ENCODE assay signal across 12 cellular contexts in genomic region chr20:25256226-25256859, GRCh38. TPM values are rescaled to one million over a fixed set of nuclear protein-coding genes. Genes with fewer than 3 reads are reported as not detected.
DNase-seq lines count a peak whose midpoint lies in the region; ATAC-seq and TF ChIP-seq lines count a peak whose summit lies in the region.
"Had no signal": no experiment of that assay in that cellular context is flagged by ENCODE, and none has a peak within 500 bp of the region (broad histone marks: within the 10 kb centered on the region; RNA-seq: fewer than 3 reads in every experiment).

No MANE protein-coding gene starts in this region.

- H3K4me1 ChIP-seq in psoas muscle (peaks cover 26% of the 10 kb centered on the region), HAP-1 (peaks cover 12% of the 10 kb centered on the region)

- H3K27me3 Mint-ChIP-seq in Calu3 (ENCODE audit: unreplicated experiment) = no peaks in the 10 kb centered on the region
- H3K27me3 Mint-ChIP-seq in brain = no peaks in the 10 kb centered on the region
- H3K27me3 Mint-ChIP-seq: stimulated activated naive CD8-positive, alpha-beta T cell treated with anti-CD3 and anti-CD28 coated beads, Interleukin-15, amount 100 ng/mL, for 72 hours had no signal

- no peak overlapping the region for H3K27ac ChIP-seq in psoas muscle

- no peak for DNase-seq in Calu3
- no peak for DNase-seq in left ventricle myocardium superior
- DNase-seq in psoas muscle = peak in 1 of 2 donors; percentile 39
- DNase-seq in epidermal melanocyte (ENCODE audit: insufficient read length, low spot score) = no peak
- no peak for DNase-seq in activated gamma-delta T cell (lab: John Stamatoyannopoulos, UW)
- no peak for DNase-seq in NCI-H345 (lab: John Stamatoyannopoulos, UW)
- DNase-seq in HAP-1 (ENCODE audit: low spot score in 2 of 2) = no peak
- DNase-seq: MV-4-11; NCI-H2171; retina; stimulated activated naive CD8-positive, alpha-beta T cell treated with anti-CD3 and anti-CD28 coated beads, Interleukin-15, amount 100 ng/mL, for 72 hours had no signal

- peaks cover 83% of the 10 kb centered on the region for H3K36me3 Mint-ChIP-seq in Calu3 (ENCODE audit: insufficient read depth, unreplicated experiment)
- peaks cover 72% of the 10 kb centered on the region for H3K36me3 Mint-ChIP-seq in brain

- H3K4me1 Mint-ChIP-seq in Calu3 (ENCODE audit: low read depth, unreplicated experiment) (no peaks in the 10 kb centered on the region), brain (peaks cover 41% of the 10 kb centered on the region)

- CTCF ChIA-PET in Calu3 (lab: Charles Lee) = interaction anchor here (0.7 to 1.5 kb wide), 2 partner anchors 10 to 27 kb away, joined by 3 to 4 read pairs; no protein-coding TSS in a partner anchor

- H3K4me3 ChIP-seq in psoas muscle = no peak overlapping the region
- H3K4me3 ChIP-seq in HAP-1 = no peak overlapping the region

- intact Hi-C loops in Calu3 (cut with micrococcal nuclease; ENCODE audit: unreplicated experiment) = no loop called here
- intact Hi-C loops in left ventricle myocardium superior (cut with micrococcal nuclease) = loop anchor here (10.0 kb wide), 1 partner anchor 62 kb away; the partner anchor contains the start of gene ENTPD6
- intact Hi-C loops in psoas muscle (cut with DNase I) = loop anchor here in 1 of 2 donors (10.0 kb wide), 1 partner anchor 438 kb away; the partner anchor contains the start of gene ZNF337

- ATAC-seq in left ventricle myocardium superior (peak; percentile 37), psoas muscle (peak; percentile 35 to 68 (median 54))
- ATAC-seq: stimulated activated naive CD8-positive, alpha-beta T cell treated with anti-CD3 and anti-CD28 coated beads, Interleukin-15, amount 100 ng/mL, for 72 hours had no signal

- H3K27ac Mint-ChIP-seq in Calu3 (ENCODE audit: unreplicated experiment) (no peak overlapping the region), brain (peak overlapping the region in 3 of 5 experiments; percentile 26 to 89 (median 69))

- in situ Hi-C loops in HAP-1 (cut with MboI; ENCODE audit: low sequenced_read_pairs) = no loop called here

- 52 to 64% (median 55%) methylated on average over 5 of the region's 5 CpGs for WGBS in psoas muscle, 3 donors

- H3K36me3 ChIP-seq in psoas muscle (ENCODE audit: insufficient read depth in 1 of 2, low read depth in 1 of 2) = peaks cover 0 to 22% of the 10 kb centered on the region in 2 donors
- peaks cover 13% of the 10 kb centered on the region for H3K36me3 ChIP-seq in HAP-1 (replicated peaks)

- TF ChIP-seq CTCF in Calu3 (IDR thresholded peaks at IDR 0.05; ENCODE audit: unreplicated experiment) = no peak
- TF ChIP-seq CTCF in brain (conservative IDR thresholded peaks at IDR 0.05) = no peak
- no peak for TF ChIP-seq CTCF in psoas muscle (IDR thresholded peaks at IDR 0.05)

- no peaks in the 10 kb centered on the region for H3K27me3 ChIP-seq in psoas muscle (ENCODE audit: insufficient read depth in 3 of 3, low read length in 2 of 3)
- no peaks in the 10 kb centered on the region for H3K27me3 ChIP-seq in HAP-1 (ENCODE audit: low read depth)

- no peaks in the 10 kb centered on the region for H3K9me3 Mint-ChIP-seq in Calu3 (ENCODE audit: low read depth, unreplicated experiment)
- H3K9me3 Mint-ChIP-seq in brain = peaks cover 0 to 26% (median 9%) of the 10 kb centered on the region in 5 experiments
- H3K9me3 Mint-ChIP-seq: stimulated activated naive CD8-positive, alpha-beta T cell treated with anti-CD3 and anti-CD28 coated beads, Interleukin-15, amount 100 ng/mL, for 72 hours had no signal

- BruUV-seq in Calu3 (replicated peaks; lab: Mats Ljungman, UMichigan) = no TSS peak

- H3K9me3 ChIP-seq in psoas muscle = no peaks in the 10 kb centered on the region
- no peaks in the 10 kb centered on the region for H3K9me3 ChIP-seq in HAP-1

- H3K4me3 Mint-ChIP-seq in Calu3 (ENCODE audit: low read depth, unreplicated experiment) = peak overlapping the region; percentile 69
- peak overlapping the region in 1 of 5 experiments; percentile 47 for H3K4me3 Mint-ChIP-seq in brain
- H3K4me3 Mint-ChIP-seq: stimulated activated naive CD8-positive, alpha-beta T cell treated with anti-CD3 and anti-CD28 coated beads, Interleukin-15, amount 100 ng/mL, for 72 hours had no signal

RNA-seq across cellular contexts. Expression of gene PYGB, which starts 8.5 kb away (rescaled TPM):
- total RNA-seq in Calu3 (2022) (253 and 258 TPM in 2 replicates), left ventricle myocardium superior (205 TPM), psoas muscle (10 to 100 TPM in 2 of 4 donors, 1 to 10 TPM in 2; 7.8 to 22.3 (median 10.6) TPM)
- polyA plus RNA-seq in brain (ENCODE audit: insufficient read depth, low read depth, low replicate concordance) (125 TPM), psoas muscle (1 to 10 TPM; 4.9 to 9.5 (median 8.6) TPM)
